17 cellular contexts compared by ENCODE assay signal in the genomic region with DNA sequence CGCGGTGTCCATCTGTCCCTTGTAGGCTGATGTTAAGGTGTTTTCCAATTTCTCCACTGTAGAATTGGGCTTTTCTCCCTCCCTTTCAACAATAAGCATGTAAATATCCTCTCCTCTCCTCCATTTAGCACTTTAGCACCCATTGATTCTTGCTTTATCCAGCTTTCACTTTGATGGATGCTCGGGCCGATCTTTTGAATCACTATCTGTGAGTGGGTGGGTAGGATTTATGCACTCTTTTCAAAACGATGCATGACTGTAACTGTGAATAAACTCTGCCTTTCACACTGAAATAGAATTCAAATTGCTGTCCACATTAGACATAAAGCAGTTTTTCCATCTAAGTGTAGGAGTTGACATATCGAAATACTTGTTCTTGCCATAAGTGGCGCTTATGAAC.
"Had no signal": no experiment of that assay in that cellular context is flagged by ENCODE, and none has a peak within 500 bp of the region (broad histone marks: within the 10 kb centered on the region; RNA-seq: fewer than 3 reads in every experiment).

No MANE protein-coding gene starts in this region.

- H3K27ac ChIP-seq: SJCRH30 had no signal

- DNase-seq: Karpas-422, KG1, MG63, NCI-H1092, NCI-H1105 treated with DMSO at 0.1 percent for 48 hours, NCI-H1417 treated with DMSO at 0.1 percent for 48 hours, NCI-H146, NCI-H1694 treated with DMSO at 0.1 percent for 48 hours, NCI-H1930, NCI-H2107, NCI-H2227 treated with DMSO at 0.1 percent for 48 hours, NCI-H524, NCI-H774, RPMI8226, SHP77, SJCRH30 had no signal

- H3K27me3 ChIP-seq: MG63, SJCRH30 had no signal

- ATAC-seq: SK-N-SH treated with all-trans-retinoic acid at 6 μM for 48 hours had no signal

- H3K4me3 ChIP-seq: MG63, SJCRH30 had no signal

- H3K36me3 ChIP-seq: MG63, SJCRH30 had no signal

- H3K4me1 ChIP-seq: SJCRH30 had no signal
